ENCODE assay signal across 8 cellular contexts in the genomic region with DNA sequence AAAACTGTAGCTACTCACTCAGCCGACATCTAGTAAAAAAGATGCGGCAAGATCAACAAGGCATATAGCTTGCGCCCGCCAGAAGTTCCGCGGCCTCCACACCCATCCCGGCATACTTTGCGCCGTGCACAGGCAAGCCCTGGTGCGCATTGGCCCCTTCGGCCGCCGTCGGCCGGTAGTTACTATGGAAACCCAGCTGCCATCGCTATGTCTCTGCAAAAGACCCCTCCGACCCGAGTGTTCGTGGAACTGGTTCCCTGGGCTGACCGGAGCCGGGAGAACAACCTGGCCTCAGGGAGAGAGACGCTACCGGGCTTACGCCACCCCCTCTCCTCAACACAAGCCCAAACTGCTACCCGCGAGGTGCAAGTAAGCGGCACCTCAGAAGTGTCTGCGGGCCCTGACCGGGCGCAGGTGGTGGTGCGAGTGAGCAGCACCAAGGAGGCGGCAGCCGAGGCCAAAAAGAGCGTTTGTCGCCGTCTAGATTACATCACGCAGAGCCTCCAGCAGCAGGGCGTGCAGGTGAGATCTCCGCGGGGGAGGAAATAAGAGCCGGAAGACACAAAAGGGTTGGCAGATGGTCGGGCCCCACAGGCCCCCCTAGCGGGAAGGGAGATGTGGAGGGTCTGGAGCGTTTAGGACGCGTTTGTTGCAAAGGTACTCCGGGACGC. TPM values are rescaled to one million over a fixed set of nuclear protein-coding genes. Genes with fewer than 3 reads are reported as not detected.
A peak's percentile ranks its signal among the peaks of the same experiment; 100 is the strongest.
DNase-seq lines count a peak whose midpoint lies in the region; ATAC-seq and TF ChIP-seq lines count a peak whose summit lies in the region.

A gene with protein sequence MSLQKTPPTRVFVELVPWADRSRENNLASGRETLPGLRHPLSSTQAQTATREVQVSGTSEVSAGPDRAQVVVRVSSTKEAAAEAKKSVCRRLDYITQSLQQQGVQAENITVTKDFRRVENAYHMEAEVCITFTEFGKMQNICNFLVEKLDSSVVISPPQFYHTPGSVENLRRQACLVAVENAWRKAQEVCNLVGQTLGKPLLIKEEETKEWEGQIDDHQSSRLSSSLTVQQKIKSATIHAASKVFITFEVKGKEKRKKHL (plus strand): TSS at position 182 of the 671 bp plus-strand sequence. CDS start 26 bp downstream, at position 208.

- H3K27ac ChIP-seq in KOPT-K1 (ENCODE audit: low read depth, low read length, poor library complexity, severe bottlenecking) (peak within 1 kb of the TSS; percentile 79), stomach (peak within 1 kb of the TSS; percentile 52 to 79 (median 73))

- H3K4me1 ChIP-seq in stomach = peaks cover 0 to 12% (median 5%) of the 10 kb centered on the region in 4 donors

- 0 to 1% (median 0%) methylated on average over 44 to 48 of the region's 48 CpGs for WGBS in stomach, 5 donors

- no peaks in the 10 kb centered on the region for H3K27me3 Mint-ChIP-seq in neural crest cell (ENCODE audit: low read depth)

- peak; percentile 94 for ATAC-seq in GM21786 (IDR thresholded peaks at IDR 0.05; ENCODE audit: unreplicated experiment)

- peaks cover 27% of the 10 kb centered on the region for H3K4me1 Mint-ChIP-seq in neural crest cell

- H3K9me3 ChIP-seq in KOPT-K1 (ENCODE audit: insufficient read depth, low read length, poor library complexity, severe bottlenecking) = no peaks in the 10 kb centered on the region
- no peaks in the 10 kb centered on the region for H3K9me3 ChIP-seq in stomach

- H3K9me3 Mint-ChIP-seq in neural crest cell = no peaks in the 10 kb centered on the region

- TF ChIP-seq EP300 in stomach (IDR thresholded peaks at IDR 0.05) = no peak

- intact Hi-C loops in stomach (cut with DNase I; ENCODE audit: low total_unique reads) = no loop called here

- TF ChIP-seq CTCF in foreskin fibroblast (IDR thresholded peaks at IDR 0.05; ENCODE audit: low read depth, low read length) (no peak), neural crest cell (conservative IDR thresholded peaks at IDR 0.05) (peak; percentile 39), stomach (IDR thresholded peaks at IDR 0.05) (no peak)

- peak within 1 kb of the TSS; percentile 98 for H3K4me3 Mint-ChIP-seq in neural crest cell

- peak within 1 kb of the TSS; percentile 98 for H3K27ac Mint-ChIP-seq in neural crest cell (ENCODE audit: unreplicated experiment)

- no peaks in the 10 kb centered on the region for H3K27me3 ChIP-seq in stomach

- H3K36me3 ChIP-seq in KOPT-K1 (ENCODE audit: insufficient read depth, low read length) = peaks cover 10% of the 10 kb centered on the region; the same call in 1 of the 2 replicates
- H3K36me3 ChIP-seq in stomach = peaks cover 0 to 16% (median 2%) of the 10 kb centered on the region in 4 donors

- peaks cover 13% of the 10 kb centered on the region for H3K36me3 Mint-ChIP-seq in neural crest cell (ENCODE audit: low read depth)

- DNase-seq in EH (ENCODE audit: low read depth) (peak; percentile 78), RPMI8226 (peak; percentile 82), foreskin fibroblast (peak; percentile 71 to 93), neural crest cell (ENCODE audit: low read depth, low spot score) (peak; percentile 75), stomach (peak; percentile 82)
- peak; percentile 56 for DNase-seq in activated T-helper 9 cell treated with anti-CD3 and anti-CD28 coated beads, Interleukin-2, amount 50 U/mL, for 16 hours (ENCODE audit: low read depth)

- peak within 1 kb of the TSS; percentile 88 to 98 for H3K4me3 ChIP-seq in foreskin fibroblast (ENCODE audit: low read depth in 1 of 2, low read length in 2 of 2)
- peak within 1 kb of the TSS; percentile 75 to 96 (median 80) for H3K4me3 ChIP-seq in stomach

- TF ChIP-seq POLR2A in stomach (IDR thresholded peaks at IDR 0.05) = no peak

RNA-seq across cellular contexts. Expression of the gene that starts here (rescaled TPM):
- total RNA-seq in neural crest cell (7.8 and 8.4 TPM in 2 replicates), stomach (10 to 100 TPM in 1 of 5 donors, 1 to 10 TPM in 4; 1.4 to 10.6 (median 3.5) TPM)
- 1 to 10 TPM; 1.8 to 2.8 (median 2.7) TPM for polyA plus RNA-seq in stomach

Comparison
In these comparisons a context has a peak if more than half of its experiments do, and no peak if none do; other contexts are left out.
1. Peak in every context shown above with its lines: DNase-seq, ATAC-seq, H3K4me3 ChIP-seq and H3K27ac ChIP-seq.